Comparison of ENCODE assay signal across 20 cellular contexts in the genomic region with DNA sequence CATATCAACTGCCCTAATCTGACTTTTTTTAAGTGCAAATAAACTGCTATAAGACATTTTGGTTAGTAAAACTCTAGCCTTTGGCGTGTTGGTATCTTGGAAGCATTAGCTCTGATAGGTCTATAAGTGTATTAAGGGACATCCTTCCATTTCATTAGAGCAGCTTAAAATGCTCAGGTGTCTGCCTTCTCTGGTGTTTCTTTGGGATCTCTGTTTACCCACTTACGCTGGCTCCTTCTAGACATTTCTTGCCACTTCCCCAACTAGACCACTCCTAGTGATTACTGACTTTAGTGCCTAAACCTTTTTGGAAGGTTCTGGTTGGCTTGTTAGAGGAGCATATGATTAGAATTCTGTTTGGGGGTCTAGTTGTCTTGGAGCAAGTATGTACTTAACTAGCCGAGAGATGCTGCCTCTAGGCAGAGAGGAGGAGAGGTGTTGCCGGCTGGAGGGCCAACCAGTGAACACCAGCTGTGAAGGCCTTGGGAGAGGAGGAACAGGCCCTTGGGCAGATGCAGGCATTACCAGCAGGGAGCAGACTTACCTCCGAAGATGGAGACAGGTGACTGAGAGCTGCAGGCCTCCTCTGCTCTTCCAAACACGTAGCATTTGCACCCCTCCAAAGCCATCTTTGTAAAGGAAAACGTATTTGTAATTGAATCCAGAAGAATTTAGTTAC. TPM values are rescaled to one million over a fixed set of nuclear protein-coding genes. Genes with fewer than 3 reads are reported as not detected.
DNase-seq lines count a peak whose midpoint lies in the region; ATAC-seq and TF ChIP-seq lines count a peak whose summit lies in the region.
"Had no signal": no experiment of that assay in that cellular context is flagged by ENCODE, and none has a peak within 500 bp of the region (broad histone marks: within the 10 kb centered on the region; RNA-seq: fewer than 3 reads in every experiment).

No MANE protein-coding gene starts in this region.

- CTCF ChIA-PET in CD4-positive, alpha-beta T cell (lab: Charles Lee), result no interaction called here

- H3K4me2 ChIP-seq in MM.1S (ENCODE audit: low read depth, low read length), result no peak overlapping the region

- no peaks in the 10 kb centered on the region for H3K79me2 ChIP-seq in MM.1S (ENCODE audit: low read length)

- H3K9ac ChIP-seq in MM.1S (ENCODE audit: low read length), result no peak overlapping the region

- no peaks in the 10 kb centered on the region for H3K9me2 ChIP-seq in MM.1S (replicated peaks; ENCODE audit: insufficient read depth, low read length)

- H3K4me3 ChIP-seq in AG10803 (ENCODE audit: low read length) (no peak overlapping the region), astrocyte of the cerebellum (ENCODE audit: low read depth, low read length) (no peak overlapping the region), MM.1S (ENCODE audit: low read length) (no peak overlapping the region)
- H3K4me3 ChIP-seq: SJCRH30 had no signal

- no peaks in the 10 kb centered on the region for H3K4me1 ChIP-seq in MM.1S (ENCODE audit: low read length)

- H3K9me3 Mint-ChIP-seq in CD4-positive, alpha-beta T cell, result no peaks in the 10 kb centered on the region
- H3K9me3 Mint-ChIP-seq: activated naive CD8-positive, alpha-beta T cell treated with anti-CD3 and anti-CD28 coated beads for 36 hours; central memory CD8-positive, alpha-beta T cell; neural crest cell had no signal

- H2AFZ ChIP-seq in MM.1S (ENCODE audit: low read length), result no peak overlapping the region

- intact Hi-C loops in CD4-positive, alpha-beta T cell (cut with DNase I, micrococcal nuclease), result no loop called here

- in situ Hi-C loops in GM13976 (cut with MboI; ENCODE audit: low sequenced_read_pairs, unreplicated experiment) (no loop called here), astrocyte of the cerebellum (cut with HindIII; ENCODE audit: low sequenced_read_pairs) (no loop called here)

- H3K4me3 Mint-ChIP-seq in CD4-positive, alpha-beta T cell, result no peak overlapping the region
- H3K4me3 Mint-ChIP-seq: activated naive CD8-positive, alpha-beta T cell treated with anti-CD3 and anti-CD28 coated beads for 36 hours; central memory CD8-positive, alpha-beta T cell; neural crest cell had no signal

- H3F3A ChIP-seq in MM.1S (ENCODE audit: insufficient read depth, low read length), result no peaks in the 10 kb centered on the region

- DNase-seq in AG10803 (ENCODE audit: low read depth), result no peak
- peak; percentile 35 for DNase-seq in GM13976 (ENCODE audit: low spot score)
- no peak for DNase-seq in astrocyte of the cerebellum (ENCODE audit: low read depth)
- peak; percentile 63 for DNase-seq in left kidney (ENCODE audit: low read depth, low spot score)
- no peak for DNase-seq in CD4-positive, alpha-beta T cell
- DNase-seq in MM.1S, result no peak
- no peak for DNase-seq in stimulated activated naive CD8-positive, alpha-beta T cell treated with anti-CD3 and anti-CD28 coated beads, Interleukin-15, Interleukin-2, amounts not matched to agents 100 U/mL and 50 U/mL, for 24 hours
- DNase-seq in SHP77 treated with DMSO at 0.1 percent for 48 hours (lab: John Stamatoyannopoulos, UW), result no peak
- DNase-seq: activated CD4-positive, alpha-beta T cell treated with anti-CD3 and anti-CD28 coated beads for 4 hours; activated naive CD8-positive, alpha-beta T cell treated with anti-CD3 and anti-CD28 coated beads for 36 hours; foreskin fibroblast; Karpas-422; NCI-H1417 treated with DMSO at 0.1 percent for 48 hours; NCI-H446 treated with DMSO at 0.1 percent for 48 hours; SJCRH30; stimulated activated CD4-positive, alpha-beta T cell treated with anti-CD3 and anti-CD28 coated beads, Interleukin-2, amount 100 ng/mL, for 24 hours had no signal

- POLR2A ChIA-PET in CD4-positive, alpha-beta T cell (lab: Charles Lee), result no interaction called here

- H3K27me3 Mint-ChIP-seq in CD4-positive, alpha-beta T cell, result no peaks in the 10 kb centered on the region
- H3K27me3 Mint-ChIP-seq: activated naive CD8-positive, alpha-beta T cell treated with anti-CD3 and anti-CD28 coated beads for 36 hours; central memory CD8-positive, alpha-beta T cell had no signal

- no peaks in the 10 kb centered on the region for H3K27me3 ChIP-seq in CD4-positive, alpha-beta T cell (ENCODE audit: control insufficient read depth, insufficient read depth, low read length)
- no peaks in the 10 kb centered on the region for H3K27me3 ChIP-seq in MM.1S (replicated peaks; ENCODE audit: insufficient read depth, low read length)
- H3K27me3 ChIP-seq: SJCRH30 had no signal

- TF ChIP-seq CTCF in AG10803 (conservative IDR thresholded peaks at IDR 0.05; ENCODE audit: low read length), result 0 out of 2 replicates have a peak, but pooled peaks have one; percentile 8
- no peak for TF ChIP-seq CTCF in GM13976 (IDR thresholded peaks at IDR 0.05; ENCODE audit: borderline replicate concordance, control extremely low read depth, extremely low read depth, insufficient read depth, missing control alignments)
- peak; percentile 9 for TF ChIP-seq CTCF in astrocyte of the cerebellum (IDR thresholded peaks at IDR 0.05; ENCODE audit: low read depth, low read length, missing control alignments)
- no peak for TF ChIP-seq CTCF in CD4-positive, alpha-beta T cell (IDR thresholded peaks at IDR 0.05)
- TF ChIP-seq CTCF in MM.1S (IDR thresholded peaks at IDR 0.05; ENCODE audit: low read length), result no peak

- ATAC-seq in CD4-positive, alpha-beta T cell (ENCODE audit: poor library complexity), result no peak
- no peak for ATAC-seq in stimulated activated naive CD8-positive, alpha-beta T cell treated with anti-CD3 and anti-CD28 coated beads, Interleukin-15, Interleukin-2, amounts not matched to agents 100 U/mL and 50 U/mL, for 24 hours

- no peak overlapping the region for H3K27ac Mint-ChIP-seq in CD4-positive, alpha-beta T cell
- H3K27ac Mint-ChIP-seq: activated naive CD8-positive, alpha-beta T cell treated with anti-CD3 and anti-CD28 coated beads for 36 hours had no signal

- H3K27ac ChIP-seq in CD4-positive, alpha-beta T cell (ENCODE audit: low read depth, low read length), result no peak overlapping the region
- no peak overlapping the region for H3K27ac ChIP-seq in MM.1S (ENCODE audit: low read length)
- H3K27ac ChIP-seq: C4-2B, HL-60, SJCRH30 had no signal

- H4K20me1 ChIP-seq in MM.1S (ENCODE audit: insufficient read depth, low read length), result no peaks in the 10 kb centered on the region

- H3K9me3 ChIP-seq in CD4-positive, alpha-beta T cell (ENCODE audit: control insufficient read depth, low read length), result no peaks in the 10 kb centered on the region
- H3K9me3 ChIP-seq in MM.1S (replicated peaks; ENCODE audit: insufficient read depth, low read length), result no peaks in the 10 kb centered on the region
- H3K9me3 ChIP-seq: SJCRH30 had no signal

- no peaks in the 10 kb centered on the region for H3K4me1 Mint-ChIP-seq in CD4-positive, alpha-beta T cell (ENCODE audit: low read depth)
- H3K4me1 Mint-ChIP-seq: activated naive CD8-positive, alpha-beta T cell treated with anti-CD3 and anti-CD28 coated beads for 36 hours; central memory CD8-positive, alpha-beta T cell had no signal

- 0 out of 2 replicates have a peak, but pooled peaks cover under 1% of the 10 kb centered on the region for H3K36me3 ChIP-seq in MM.1S (replicated peaks; ENCODE audit: insufficient read depth, low read length)

- peaks cover 15% of the 10 kb centered on the region for H3K36me3 Mint-ChIP-seq in CD4-positive, alpha-beta T cell (ENCODE audit: low read depth)

RNA-seq across cellular contexts. Expression of a gene that starts 15.2 kb away (rescaled TPM):
- total RNA-seq in CD4-positive, alpha-beta T cell, result not detected

RNA-seq across cellular contexts. Expression of a gene that starts 44.3 kb away (rescaled TPM):
- 10 to 100 TPM; 20.6 to 20.8 TPM for total RNA-seq in CD4-positive, alpha-beta T cell

Comparison
In these comparisons a context has a peak if more than half of its experiments do, and no peak if none do; other contexts are left out.
1. DNase-seq: peak in GM13976 (single experiment) and left kidney (single experiment); none in AG10803 (single experiment), astrocyte of the cerebellum (single experiment), CD4-positive, alpha-beta T cell (0 of 10), MM.1S (single experiment), stimulated activated naive CD8-positive, alpha-beta T cell treated with anti-CD3 and anti-CD28 coated beads, Interleukin-15, Interleukin-2, amounts not matched to agents 100 U/mL and 50 U/mL, for 24 hours (single experiment) and SHP77 treated with DMSO at 0.1 percent for 48 hours (single experiment).
2. CTCF ChIP-seq: peak in AG10803 (single experiment) and astrocyte of the cerebellum (single experiment); none in GM13976 (single experiment), CD4-positive, alpha-beta T cell (single experiment) and MM.1S (single experiment).